In the genomic region with DNA sequence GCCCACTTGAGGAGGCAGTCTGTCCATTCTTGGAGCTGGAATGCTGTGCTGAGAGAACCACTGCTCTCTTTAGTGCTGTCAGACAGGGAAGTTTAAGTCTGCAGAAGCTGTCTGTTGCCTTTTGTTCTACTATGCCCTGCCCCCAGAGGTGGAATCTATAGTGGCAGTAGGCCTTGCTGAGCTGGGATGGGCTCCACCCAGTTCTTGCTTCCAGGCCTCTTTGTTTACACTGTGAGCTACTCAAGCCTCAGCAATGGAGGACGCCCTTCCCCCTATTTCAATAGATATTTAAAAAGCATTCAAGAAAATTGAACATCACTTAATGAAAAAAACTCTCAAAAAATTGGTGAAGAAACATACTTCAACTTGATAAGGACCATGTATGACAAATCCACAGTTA, we compare ENCODE assay signal across 1 cellular context.
A peak's percentile ranks its signal among the peaks of the same experiment; 100 is the strongest.
TF ChIP-seq lines count a peak whose summit lies in the region.

No MANE protein-coding gene starts in this region.

TF ChIP-seq in HepG2, 621 proteins besides CTCF, POLR2A, EP300 and RAD21 (continued from another document):
- TF ChIP-seq STAT6 (CRISPR knock-in tag; IDR thresholded peaks at IDR 0.05; ENCODE audit: borderline replicate concordance) (no peak), ARHGAP35 (CRISPR knock-in tag; IDR thresholded peaks at IDR 0.05; ENCODE audit: borderline replicate concordance) (no peak), ARNT2 (CRISPR knock-in tag; IDR thresholded peaks at IDR 0.05; ENCODE audit: low read depth) (no peak), GTF3A (CRISPR knock-in tag; conservative IDR thresholded peaks at IDR 0.05) (no peak), ZBED4 (CRISPR knock-in tag; IDR thresholded peaks at IDR 0.05; ENCODE audit: borderline replicate concordance) (no peak), HMGXB4 (CRISPR knock-in tag; IDR thresholded peaks at IDR 0.05; ENCODE audit: borderline replicate concordance in 1 of 2, low read depth in 1 of 2) (no peak), FOXA1 (IDR thresholded peaks at IDR 0.05) (no peak), FOXA1 (CRISPR knock-in tag; IDR thresholded peaks at IDR 0.05) (peak; percentile 85), STAG1 (CRISPR knock-in tag; IDR thresholded peaks at IDR 0.05) (peak; percentile 52), ZFX (CRISPR knock-in tag; IDR thresholded peaks at IDR 0.05; ENCODE audit: low read depth) (peak; percentile 33; the same call in 1 of the 2 replicates), ZNF775 (CRISPR knock-in tag; IDR thresholded peaks at IDR 0.05; ENCODE audit: borderline replicate concordance) (no peak), SKI (IDR thresholded peaks at IDR 0.05; ENCODE audit: partially characterized antibody) (no peak), IKZF1 (IDR thresholded peaks at IDR 0.05) (no peak), ZNF235 (CRISPR knock-in tag; IDR thresholded peaks at IDR 0.05; ENCODE audit: borderline replicate concordance) (no peak), FOXA3 (CRISPR knock-in tag; IDR thresholded peaks at IDR 0.05) (peak; percentile 63; the same call in 1 of the 2 replicates), ZFY (CRISPR knock-in tag; IDR thresholded peaks at IDR 0.05) (peak; percentile 56; the same call in 1 of the 2 replicates), ZNF281 (CRISPR knock-in tag; IDR thresholded peaks at IDR 0.05; ENCODE audit: borderline replicate concordance) (0 out of 2 replicates have a peak, but pooled peaks have one; percentile 15), ZNF543 (CRISPR knock-in tag; IDR thresholded peaks at IDR 0.05) (no peak), RFXAP (CRISPR knock-in tag; IDR thresholded peaks at IDR 0.05; ENCODE audit: borderline replicate concordance) (no peak)
- TF ChIP-seq, protein P1, sequence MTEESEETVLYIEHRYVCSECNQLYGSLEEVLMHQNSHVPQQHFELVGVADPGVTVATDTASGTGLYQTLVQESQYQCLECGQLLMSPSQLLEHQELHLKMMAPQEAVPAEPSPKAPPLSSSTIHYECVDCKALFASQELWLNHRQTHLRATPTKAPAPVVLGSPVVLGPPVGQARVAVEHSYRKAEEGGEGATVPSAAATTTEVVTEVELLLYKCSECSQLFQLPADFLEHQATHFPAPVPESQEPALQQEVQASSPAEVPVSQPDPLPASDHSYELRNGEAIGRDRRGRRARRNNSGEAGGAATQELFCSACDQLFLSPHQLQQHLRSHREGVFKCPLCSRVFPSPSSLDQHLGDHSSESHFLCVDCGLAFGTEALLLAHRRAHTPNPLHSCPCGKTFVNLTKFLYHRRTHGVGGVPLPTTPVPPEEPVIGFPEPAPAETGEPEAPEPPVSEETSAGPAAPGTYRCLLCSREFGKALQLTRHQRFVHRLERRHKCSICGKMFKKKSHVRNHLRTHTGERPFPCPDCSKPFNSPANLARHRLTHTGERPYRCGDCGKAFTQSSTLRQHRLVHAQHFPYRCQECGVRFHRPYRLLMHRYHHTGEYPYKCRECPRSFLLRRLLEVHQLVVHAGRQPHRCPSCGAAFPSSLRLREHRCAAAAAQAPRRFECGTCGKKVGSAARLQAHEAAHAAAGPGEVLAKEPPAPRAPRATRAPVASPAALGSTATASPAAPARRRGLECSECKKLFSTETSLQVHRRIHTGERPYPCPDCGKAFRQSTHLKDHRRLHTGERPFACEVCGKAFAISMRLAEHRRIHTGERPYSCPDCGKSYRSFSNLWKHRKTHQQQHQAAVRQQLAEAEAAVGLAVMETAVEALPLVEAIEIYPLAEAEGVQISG (CRISPR knock-in tag; IDR thresholded peaks at IDR 0.05), result no peak
TF ChIP-seq in HepG2: peak in this region for 6.
